Comparison of ENCODE assay signal across 19 cellular contexts in genomic region chr4:7342223-7342576, GRCh38.
"Had no signal": no experiment of that assay in that cellular context is flagged by ENCODE, and none has a peak within 500 bp of the region (broad histone marks: within the 10 kb centered on the region; RNA-seq: fewer than 3 reads in every experiment).

No MANE protein-coding gene starts in this region.

- H3K27me3 Mint-ChIP-seq: activated CD4-positive, alpha-beta T cell treated with anti-CD3 and anti-CD28 coated beads for 36 hours; activated CD8-positive, alpha-beta memory T cell treated with anti-CD3 and anti-CD28 coated beads, Interleukin-2, amount 10 ng/mL, durations not matched to agents 7 days and 5 days; activated naive CD8-positive, alpha-beta T cell treated with anti-CD3 and anti-CD28 coated beads for 36 hours had no signal

- H3K36me3 ChIP-seq: brain microvascular endothelial cell, gastrocnemius medialis, tibial nerve, uterus had no signal

- DNase-seq: activated CD4-positive, alpha-beta memory T cell treated with anti-CD3 and anti-CD28 coated beads for 36 hours; activated CD4-positive, alpha-beta T cell treated with anti-CD3 and anti-CD28 coated beads for 36 hours; activated CD8-positive, alpha-beta memory T cell treated with anti-CD3 and anti-CD28 coated beads, Interleukin-2, amount 10 ng/mL, durations not matched to agents 7 days and 5 days; activated naive CD4-positive, alpha-beta T cell; activated naive CD8-positive, alpha-beta T cell treated with anti-CD3 and anti-CD28 coated beads for 36 hours; amniotic stem cell; brain microvascular endothelial cell; effector CD8-positive, alpha-beta T cell; gastrocnemius medialis; stimulated activated CD8-positive, alpha-beta memory T cell treated with anti-CD3 and anti-CD28 coated beads, Interleukin-4, amount 100 ng/mL, for 48 hours; stimulated activated naive CD4-positive, alpha-beta T cell treated with Interleukin-2 at 50 U/mL for 16 hours; uterus had no signal

- H3K4me1 ChIP-seq: gastrocnemius medialis, uterus had no signal

- H3K27me3 ChIP-seq: brain microvascular endothelial cell, gastrocnemius medialis, tibial nerve, uterus had no signal

- FAIRE-seq: islet of Langerhans, TTC549 had no signal

- H3K4me1 Mint-ChIP-seq: activated CD4-positive, alpha-beta T cell treated with anti-CD3 and anti-CD28 coated beads for 36 hours; activated CD8-positive, alpha-beta memory T cell treated with anti-CD3 and anti-CD28 coated beads, Interleukin-2, amount 10 ng/mL, durations not matched to agents 7 days and 5 days; activated naive CD8-positive, alpha-beta T cell treated with anti-CD3 and anti-CD28 coated beads for 36 hours; activated T-helper 17 cell treated with anti-CD3 and anti-CD28 coated beads, Interleukin-2, amount 50 U/mL, for 72 hours; WTC11 had no signal

- H3K36me3 Mint-ChIP-seq: activated CD4-positive, alpha-beta memory T cell treated with anti-CD3 and anti-CD28 coated beads for 36 hours; activated CD8-positive, alpha-beta memory T cell treated with anti-CD3 and anti-CD28 coated beads, Interleukin-2, amount 10 ng/mL, durations not matched to agents 7 days and 5 days; activated naive CD8-positive, alpha-beta T cell treated with anti-CD3 and anti-CD28 coated beads for 36 hours had no signal

- H3K27ac Mint-ChIP-seq: activated CD4-positive, alpha-beta memory T cell treated with anti-CD3 and anti-CD28 coated beads for 36 hours; activated CD4-positive, alpha-beta T cell treated with anti-CD3 and anti-CD28 coated beads for 36 hours; activated CD8-positive, alpha-beta memory T cell treated with anti-CD3 and anti-CD28 coated beads, Interleukin-2, amount 10 ng/mL, durations not matched to agents 7 days and 5 days; activated T-helper 17 cell treated with anti-CD3 and anti-CD28 coated beads, Interleukin-2, amount 50 U/mL, for 72 hours; T-helper 2 cell treated with Interferon-gamma antibody and Interleukin-4, amounts not matched to agents 5 μg/mL and 100 μg/mL, for 36 hours; WTC11 had no signal

- H3K4me3 Mint-ChIP-seq: activated CD4-positive, alpha-beta memory T cell treated with anti-CD3 and anti-CD28 coated beads for 36 hours; activated CD4-positive, alpha-beta T cell treated with anti-CD3 and anti-CD28 coated beads for 36 hours; activated CD8-positive, alpha-beta memory T cell treated with anti-CD3 and anti-CD28 coated beads, Interleukin-2, amount 10 ng/mL, durations not matched to agents 7 days and 5 days; activated naive CD8-positive, alpha-beta T cell treated with anti-CD3 and anti-CD28 coated beads for 36 hours; activated T-helper 17 cell treated with anti-CD3 and anti-CD28 coated beads, Interleukin-2, amount 50 U/mL, for 72 hours; T-helper 2 cell treated with Interferon-gamma antibody and Interleukin-4, amounts not matched to agents 5 μg/mL and 100 μg/mL, for 36 hours; WTC11 had no signal

- H3K27ac ChIP-seq: brain microvascular endothelial cell, gastrocnemius medialis, uterus had no signal

- H3K4me3 ChIP-seq: gastrocnemius medialis, tibial nerve, uterus had no signal

- ATAC-seq: activated CD4-positive, alpha-beta T cell treated with anti-CD3 and anti-CD28 coated beads for 36 hours; activated CD8-positive, alpha-beta memory T cell treated with anti-CD3 and anti-CD28 coated beads, Interleukin-2, amount 10 ng/mL, durations not matched to agents 7 days and 5 days; activated T-helper 17 cell treated with anti-CD3 and anti-CD28 coated beads, Interleukin-2, amount 50 U/mL, for 72 hours; esophagus mucosa; gastrocnemius medialis; WTC11 had no signal

- H3K9me3 ChIP-seq: gastrocnemius medialis had no signal
